16 cellular contexts compared by ENCODE assay signal in genomic region chr14:26594756-26595545, GRCh38. TPM values are rescaled to one million over a fixed set of nuclear protein-coding genes. Genes with fewer than 3 reads are reported as not detected.
A peak's percentile ranks its signal among the peaks of the same experiment; 100 is the strongest.
DNase-seq lines count a peak whose midpoint lies in the region; ATAC-seq and TF ChIP-seq lines count a peak whose summit lies in the region.
"Had no signal": no experiment of that assay in that cellular context is flagged by ENCODE, and none has a peak within 500 bp of the region (broad histone marks: within the 10 kb centered on the region; RNA-seq: fewer than 3 reads in every experiment).

No MANE protein-coding gene starts in this region.

- peaks cover 0 to 7% (median 2%) of the 10 kb centered on the region in 3 experiments; a peak in 1 of 7 replicates for H3K36me3 Mint-ChIP-seq in H9 (ENCODE audit: insufficient read depth in 1 of 3, low read depth in 3 of 3)
- no peaks in the 10 kb centered on the region for H3K36me3 Mint-ChIP-seq in progenitor cell of endocrine pancreas (ENCODE audit: insufficient read depth)

- no peak overlapping the region for H3T11ph ChIP-seq in H9 (ENCODE audit: low read length)

- no peak overlapping the region for H3K9ac ChIP-seq in H9 (ENCODE audit: extremely low read depth, insufficient read length, low read length)

- H3K79me1 ChIP-seq in H9 (ENCODE audit: insufficient read depth, low read depth, low read length, poor library complexity, severe bottlenecking), result no peaks in the 10 kb centered on the region

- no peak overlapping the region for H4K5ac ChIP-seq in H9 (ENCODE audit: insufficient read length, low read depth, low read length)

- no peak overlapping the region for H3K4ac ChIP-seq in H9 (ENCODE audit: low read depth, low read length)

- H2AK5ac ChIP-seq in H9 (ENCODE audit: insufficient read length, low read length), result no peak overlapping the region

- H3K23ac ChIP-seq in H9 (ENCODE audit: insufficient read length, low read depth, low read length), result no peak overlapping the region

- H4K20me1 ChIP-seq in H9 (ENCODE audit: control insufficient read depth, insufficient read depth, insufficient read length), result no peaks in the 10 kb centered on the region

- no peaks in the 10 kb centered on the region; a peak in 2 of 5 replicates for H3K9me3 Mint-ChIP-seq in H9
- no peaks in the 10 kb centered on the region for H3K9me3 Mint-ChIP-seq in progenitor cell of endocrine pancreas (ENCODE audit: low read depth)

- H3K27me3 Mint-ChIP-seq in H9 (ENCODE audit: low read depth), result peaks cover 6% of the 10 kb centered on the region
- H3K27me3 Mint-ChIP-seq in progenitor cell of endocrine pancreas, result peaks cover 16% of the 10 kb centered on the region

- no peak overlapping the region for H3K14ac ChIP-seq in H9 (ENCODE audit: insufficient read depth, low read length)

- DNase-seq in H9 (no peak), NCI-H69 (lab: John Stamatoyannopoulos, UW) (peak; percentile 4), fibroblast of the aortic adventitia (ENCODE audit: low read depth) (no peak), progenitor cell of endocrine pancreas (ENCODE audit: low spot score, unreplicated experiment) (no peak), erythroblast (lab: John Stamatoyannopoulos, UW) (no peak), NCI-H2081 (lab: John Stamatoyannopoulos, UW) (no peak)
- DNase-seq: activated T-cell treated with anti-CD3 and anti-CD28 coated beads for 4 hours; DMS53; stimulated activated CD4-positive, alpha-beta T cell treated with anti-CD3 and anti-CD28 coated beads, Interleukin-2, amount 100 ng/mL, for 24 hours had no signal

- no peaks in the 10 kb centered on the region for H3K9me3 ChIP-seq in H9 (ENCODE audit: control insufficient read depth, low read depth, low read length)

- H3K4me2 ChIP-seq in H9 (ENCODE audit: insufficient read depth, insufficient read length, low read length), result no peak overlapping the region

- no peak overlapping the region for H2AFZ ChIP-seq in H9 (ENCODE audit: low read length)

- TF ChIP-seq CTCF in H9 (conservative IDR thresholded peaks at IDR 0.05) (no peak), fibroblast of the aortic adventitia (IDR thresholded peaks at IDR 0.05; ENCODE audit: insufficient read depth, low read length) (no peak), progenitor cell of endocrine pancreas (IDR thresholded peaks at IDR 0.05; ENCODE audit: unreplicated experiment) (no peak)

- no peak overlapping the region for H4K91ac ChIP-seq in H9 (ENCODE audit: insufficient read length, low read depth, low read length)

- H3K27ac Mint-ChIP-seq in H9 (no peak overlapping the region; a peak in 1 of 7 replicates), progenitor cell of endocrine pancreas (no peak overlapping the region)
- H3K27ac Mint-ChIP-seq: activated naive CD8-positive, alpha-beta T cell; B cell had no signal

- H3K27ac ChIP-seq in H9 (ENCODE audit: insufficient read length, low read depth, low read length), result no peak overlapping the region
- H3K27ac ChIP-seq: coronary artery, RWPE1 had no signal

- no peak overlapping the region for H3K56ac ChIP-seq in H9 (ENCODE audit: insufficient read length, low read depth, low read length)

- no peak for ATAC-seq in GM19351 (IDR thresholded peaks at IDR 0.05; ENCODE audit: unreplicated experiment)
- ATAC-seq in GM21737 (IDR thresholded peaks at IDR 0.05; ENCODE audit: unreplicated experiment), result no peak

- H4K8ac ChIP-seq in H9 (replicated peaks; ENCODE audit: insufficient read length, low read depth, low read length), result no peak overlapping the region

- H2BK120ac ChIP-seq in H9 (ENCODE audit: low read depth, low read length, poor library complexity, severe bottlenecking), result no peak overlapping the region

- H3K23me2 ChIP-seq in H9 (ENCODE audit: insufficient read length, low read depth, low read length, poor library complexity, severe bottlenecking), result peaks cover 10% of the 10 kb centered on the region

- no peak overlapping the region for H2BK5ac ChIP-seq in H9 (ENCODE audit: insufficient read length, low read length)

- no peaks in the 10 kb centered on the region for H3K27me3 ChIP-seq in H9 (ENCODE audit: insufficient read depth, low read length)

- no peak overlapping the region for H2BK15ac ChIP-seq in H9 (ENCODE audit: low read depth, low read length)

- no peak overlapping the region for H3K18ac ChIP-seq in H9 (ENCODE audit: insufficient read length, low read depth, low read length)

- peak overlapping the region; percentile 37 for H3K4me3 ChIP-seq in fibroblast of the aortic adventitia (ENCODE audit: low read depth, low read length)

- H3K4me1 Mint-ChIP-seq in H9 (peaks cover 29 to 34% of the 10 kb centered on the region in 2 experiments), progenitor cell of endocrine pancreas (ENCODE audit: low read depth) (peaks cover 15% of the 10 kb centered on the region)

- no peak overlapping the region for H2BK20ac ChIP-seq in H9 (ENCODE audit: low read depth, low read length, poor library complexity, severe bottlenecking)

- H2BK12ac ChIP-seq in H9 (ENCODE audit: insufficient read length, low read depth, low read length), result no peak overlapping the region

- H3K79me2 ChIP-seq in H9 (ENCODE audit: insufficient read depth, low read length), result no peaks in the 10 kb centered on the region

- no peaks in the 10 kb centered on the region for H3K4me1 ChIP-seq in H9 (ENCODE audit: insufficient read depth, low read length)

- no peak for TF ChIP-seq POLR2A in erythroblast (IDR thresholded peaks at IDR 0.05; ENCODE audit: low read length)

- H3K4me3 Mint-ChIP-seq in H9 (peak overlapping the region; percentile 28 to 71), progenitor cell of endocrine pancreas (ENCODE audit: low read depth) (peak overlapping the region; percentile 87)
- H3K4me3 Mint-ChIP-seq: activated naive CD8-positive, alpha-beta T cell; B cell had no signal

- WGBS in H9 (ENCODE audit: extremely low coverage, insufficient read length, low lambda C conversion rate), result no CpG with 5 or more reads among the region's 2 CpGs

RNA-seq across cellular contexts. Expression of gene NOVA1, which starts 2.9 kb away (rescaled TPM):
- 11.4 and 13.8 TPM in 2 replicates for total RNA-seq in H9 (2021)
- 2.7 and 16.9 TPM in 2 replicates for total RNA-seq in fibroblast of the aortic adventitia (ENCODE audit: low replicate concordance)
- total RNA-seq in progenitor cell of endocrine pancreas, result 21.6 and 23.7 TPM in 2 replicates
- total RNA-seq: B cell, mononuclear cell had no signal
